In genomic region chr1:186183219-186183618, GRCh38 we compare ENCODE assay signal across 8 cellular contexts.
A peak's percentile ranks its signal among the peaks of the same experiment; 100 is the strongest.
DNase-seq lines count a peak whose midpoint lies in the region; ATAC-seq lines count a peak whose summit lies in the region.

No MANE protein-coding gene starts in this region.

- H3K27ac Mint-ChIP-seq in activated naive CD4-positive, alpha-beta T cell treated with anti-CD3 and anti-CD28 coated beads for 36 hours = no peak overlapping the region
- H3K27ac Mint-ChIP-seq in activated T-cell treated with anti-CD3 and anti-CD28 coated beads, Interleukin-2, amount 50 U/mL, for 72 hours = no peak overlapping the region
- no peak overlapping the region for H3K27ac Mint-ChIP-seq in immature natural killer cell

- H3K36me3 Mint-ChIP-seq in activated naive CD4-positive, alpha-beta T cell treated with anti-CD3 and anti-CD28 coated beads for 36 hours (ENCODE audit: low read depth) = no peaks in the 10 kb centered on the region
- H3K36me3 Mint-ChIP-seq in activated T-cell treated with anti-CD3 and anti-CD28 coated beads, Interleukin-2, amount 50 U/mL, for 72 hours (ENCODE audit: insufficient read depth in 2 of 2) = no peaks in the 10 kb centered on the region
- H3K36me3 Mint-ChIP-seq in immature natural killer cell = no peaks in the 10 kb centered on the region

- CTCF ChIA-PET in activated naive CD4-positive, alpha-beta T cell treated with anti-CD3 and anti-CD28 coated beads for 36 hours (lab: Charles Lee) = interaction anchor here (0.6 kb wide), 1 partner anchor 227 kb away, joined by 3 read pairs; no protein-coding TSS in a partner anchor

- peak; percentile 67 for ATAC-seq in HG03097 (IDR thresholded peaks at IDR 0.05; ENCODE audit: low FRiP score, unreplicated experiment)
- ATAC-seq in activated T-cell treated with anti-CD3 and anti-CD28 coated beads, Interleukin-2, amount 50 U/mL, for 72 hours (replicated peaks in 1 of 2) = peak; percentile 77 to 79

- intact Hi-C loops in activated naive CD4-positive, alpha-beta T cell treated with anti-CD3 and anti-CD28 coated beads for 36 hours (cut with micrococcal nuclease) = no loop called here

- H3K4me3 Mint-ChIP-seq in activated naive CD4-positive, alpha-beta T cell treated with anti-CD3 and anti-CD28 coated beads for 36 hours = no peak overlapping the region
- peak overlapping the region in 1 of 2 donors; percentile 27 for H3K4me3 Mint-ChIP-seq in activated T-cell treated with anti-CD3 and anti-CD28 coated beads, Interleukin-2, amount 50 U/mL, for 72 hours
- H3K4me3 Mint-ChIP-seq in immature natural killer cell = no peak overlapping the region

- H3K4me1 Mint-ChIP-seq in activated naive CD4-positive, alpha-beta T cell treated with anti-CD3 and anti-CD28 coated beads for 36 hours (ENCODE audit: low read depth) = peaks cover 11% of the 10 kb centered on the region
- peaks cover 27% of the 10 kb centered on the region for H3K4me1 Mint-ChIP-seq in activated T-cell treated with anti-CD3 and anti-CD28 coated beads, Interleukin-2, amount 50 U/mL, for 72 hours (ENCODE audit: low read depth)
- H3K4me1 Mint-ChIP-seq in immature natural killer cell = peaks cover 0 to 4% of the 10 kb centered on the region in 2 donors

- H3K9me3 Mint-ChIP-seq in activated naive CD4-positive, alpha-beta T cell treated with anti-CD3 and anti-CD28 coated beads for 36 hours = no peaks in the 10 kb centered on the region
- no peaks in the 10 kb centered on the region for H3K9me3 Mint-ChIP-seq in activated T-cell treated with anti-CD3 and anti-CD28 coated beads, Interleukin-2, amount 50 U/mL, for 72 hours
- H3K9me3 Mint-ChIP-seq in immature natural killer cell = peaks cover 0 to 4% (median 0%) of the 10 kb centered on the region in 6 donors

- peak; percentile 23 for DNase-seq in activated naive CD4-positive, alpha-beta T cell treated with anti-CD3 and anti-CD28 coated beads for 36 hours
- DNase-seq in activated naive CD4-positive, alpha-beta T cell (lab: John Stamatoyannopoulos, UW) = no peak
- peak; percentile 46 to 62 for DNase-seq in activated T-cell treated with anti-CD3 and anti-CD28 coated beads, Interleukin-2, amount 50 U/mL, for 72 hours
- DNase-seq in stimulated activated CD4-positive, alpha-beta T cell treated with anti-CD3 and anti-CD28 coated beads, TNF-alpha, amount 100 ng/mL, for 48 hours (ENCODE audit: low read depth in 3 of 3) = peak in 2 of 3 donors; percentile 18 to 37
- DNase-seq in immature natural killer cell (no peak), UCSD-AML1 (lab: John Stamatoyannopoulos, UW; ENCODE audit: unreplicated experiment) (no peak), HuH-7.5 (ENCODE audit: low spot score) (no peak)

- peaks cover 13% of the 10 kb centered on the region for H3K27me3 Mint-ChIP-seq in activated naive CD4-positive, alpha-beta T cell treated with anti-CD3 and anti-CD28 coated beads for 36 hours (ENCODE audit: low read depth)
- peaks cover 47% of the 10 kb centered on the region for H3K27me3 Mint-ChIP-seq in activated T-cell treated with anti-CD3 and anti-CD28 coated beads, Interleukin-2, amount 50 U/mL, for 72 hours (ENCODE audit: low read depth)
- H3K27me3 Mint-ChIP-seq in immature natural killer cell (ENCODE audit: low read depth in 3 of 3) = peaks cover 0 to 4% (median 2%) of the 10 kb centered on the region in 3 donors

Comparison
In these comparisons a context has a peak if more than half of its experiments do, and no peak if none do; other contexts are left out.
1. DNase-seq: peak in activated naive CD4-positive, alpha-beta T cell treated with anti-CD3 and anti-CD28 coated beads for 36 hours (single experiment), activated T-cell treated with anti-CD3 and anti-CD28 coated beads, Interleukin-2, amount 50 U/mL, for 72 hours (2 of 2) and stimulated activated CD4-positive, alpha-beta T cell treated with anti-CD3 and anti-CD28 coated beads, TNF-alpha, amount 100 ng/mL, for 48 hours (2 of 3); none in activated naive CD4-positive, alpha-beta T cell (0 of 4), immature natural killer cell (0 of 3), UCSD-AML1 (single experiment) and HuH-7.5 (single experiment).